28 cellular contexts compared by ENCODE assay signal in the genomic region with DNA sequence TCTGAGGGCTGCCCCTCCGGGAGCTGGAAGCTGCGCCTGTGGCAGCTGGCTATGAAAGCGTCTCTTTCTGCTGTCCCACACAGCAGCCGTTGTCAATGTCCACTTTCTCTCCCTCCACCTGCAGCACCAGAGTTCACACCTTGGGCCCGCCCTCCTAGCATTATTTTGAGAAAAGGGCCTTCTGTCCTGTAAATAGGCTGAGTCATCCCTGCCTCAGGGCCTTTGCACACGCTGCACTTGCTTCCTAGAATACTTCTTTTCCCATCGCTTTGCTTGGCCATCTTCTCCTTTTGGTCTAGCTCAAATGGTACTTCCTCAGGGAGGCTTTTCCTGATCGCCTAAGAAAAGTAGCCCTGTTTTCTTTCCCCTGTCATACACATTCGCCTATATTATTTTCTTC.
A peak's percentile ranks its signal among the peaks of the same experiment; 100 is the strongest.
DNase-seq lines count a peak whose midpoint lies in the region; ATAC-seq, FAIRE-seq and TF ChIP-seq lines count a peak whose summit lies in the region.
"Had no signal": no experiment of that assay in that cellular context is flagged by ENCODE, and none has a peak within 500 bp of the region (broad histone marks: within the 10 kb centered on the region; RNA-seq: fewer than 3 reads in every experiment).

No MANE protein-coding gene starts in this region.

- WGBS in A549 (ENCODE audit: missing lambda C conversion rate), result 92% methylated on average over 9 of the region's 9 CpGs

- H3K4me3 Mint-ChIP-seq in neural progenitor cell, result no peak overlapping the region
- H3K4me3 Mint-ChIP-seq: activated CD4-positive, alpha-beta T cell treated with anti-CD3 and anti-CD28 coated beads, Interleukin-2, amount 10 ng/mL, durations not matched to agents 24 days and 14 days; CD4-positive, CD25-positive, alpha-beta regulatory T cell; stimulated activated naive B cell treated with anti-CD40 and anti-IgM and Interleukin-4, amounts not matched to agents 10 μg/mL and 1 μg/mL and 100 μg/mL, for 72 hours had no signal

- H3K79me2 ChIP-seq in PC-3 (ENCODE audit: low read length), result no peaks in the 10 kb centered on the region
- no peaks in the 10 kb centered on the region for H3K79me2 ChIP-seq in neural progenitor cell (ENCODE audit: low read depth)

- H2AFZ ChIP-seq in PC-3 (ENCODE audit: low read length) (no peak overlapping the region), neural progenitor cell (replicated peaks) (no peak overlapping the region)
- H2AFZ ChIP-seq: GM23248, PC-9 had no signal

- peak overlapping the region; percentile 92 for H3K27ac Mint-ChIP-seq in neural progenitor cell
- H3K27ac Mint-ChIP-seq: activated CD4-positive, alpha-beta T cell treated with anti-CD3 and anti-CD28 coated beads, Interleukin-2, amount 10 ng/mL, durations not matched to agents 24 days and 14 days; stimulated activated naive B cell treated with anti-CD40 and anti-IgM and Interleukin-4, amounts not matched to agents 10 μg/mL and 1 μg/mL and 100 μg/mL, for 72 hours had no signal

- H3F3A ChIP-seq in PC-3 (ENCODE audit: low read length, unreplicated experiment) (no peaks in the 10 kb centered on the region), neural progenitor cell (ENCODE audit: low read depth) (no peaks in the 10 kb centered on the region)

- H4K20me1 ChIP-seq in PC-3 (ENCODE audit: low read length) (no peaks in the 10 kb centered on the region), neural progenitor cell (ENCODE audit: low read depth) (no peaks in the 10 kb centered on the region)

- no peak for FAIRE-seq in A549 (lab: Jason Lieb, UNC)
- FAIRE-seq: bronchial epithelial cell, colon, D721Med had no signal

- H3K4me1 Mint-ChIP-seq in neural progenitor cell, result peaks cover 29% of the 10 kb centered on the region
- H3K4me1 Mint-ChIP-seq: CD4-positive, CD25-positive, alpha-beta regulatory T cell had no signal

- H3K9ac ChIP-seq in PC-3 (ENCODE audit: low read length) (no peak overlapping the region), neural progenitor cell (no peak overlapping the region)
- H3K9ac ChIP-seq: GM23248 had no signal

- DNase-seq in A549 (ENCODE audit: low read depth in 1 of 2, low spot score in 1 of 2) (no peak), PC-3 (peak; percentile 25), dorsolateral prefrontal cortex (no peak), neural progenitor cell (ENCODE audit: low spot score) (no peak), GM20000 (ENCODE audit: low spot score) (no peak), SW480 (ENCODE audit: low spot score) (no peak)
- no peak for DNase-seq in activated T-cell treated with anti-CD3 and anti-CD28 coated beads, Interleukin-2, amount 50 U/mL, for 48 hours
- DNase-seq: activated effector memory CD4-positive, alpha-beta T cell treated with Interleukin-2 at 50 U/mL for 16 hours; effector CD4-positive, alpha-beta T cell; mammary epithelial cell; NCI-H1436 treated with DMSO at 0.1 percent for 48 hours; NCI-H226; occipital lobe; PC-9 had no signal

- H3K27ac ChIP-seq in A549 (peak overlapping the region; percentile 85; a peak in 4 of 6 replicates), PC-3 (ENCODE audit: low read length) (no peak overlapping the region), dorsolateral prefrontal cortex (peak overlapping the region in 56 of 59 donors; percentile 12 to 93 (median 80)), neural progenitor cell (no peak overlapping the region)
- H3K27ac ChIP-seq: epithelial cell of prostate, GM23248, HL-60, PC-9, skin epidermis, suprapubic skin, WERI-Rb-1 had no signal

- no peaks in the 10 kb centered on the region for H3K9me3 ChIP-seq in A549
- no peaks in the 10 kb centered on the region for H3K9me3 ChIP-seq in PC-3 (ENCODE audit: low read length)
- H3K9me3 ChIP-seq in neural progenitor cell (ENCODE audit: low read depth), result no peaks in the 10 kb centered on the region
- H3K9me3 ChIP-seq: suprapubic skin had no signal

- H3K27me3 ChIP-seq in PC-3 (ENCODE audit: low read length) (no peaks in the 10 kb centered on the region), dorsolateral prefrontal cortex (no peaks in the 10 kb centered on the region), neural progenitor cell (no peaks in the 10 kb centered on the region)
- H3K27me3 ChIP-seq: suprapubic skin had no signal

- no peak for TF ChIP-seq CTCF in A549 (IDR thresholded peaks at IDR 0.05)
- no peak for TF ChIP-seq CTCF in PC-3 (conservative IDR thresholded peaks at IDR 0.05; ENCODE audit: low read depth, low read length)
- TF ChIP-seq CTCF in dorsolateral prefrontal cortex (IDR thresholded peaks at IDR 0.05 in 54 of 56, conservative IDR thresholded peaks at IDR 0.05 in 2 of 56; ENCODE audit: low read depth in 1 of 56, partially characterized antibody in 56 of 56), result no peak
- no peak for TF ChIP-seq CTCF in neural progenitor cell (IDR thresholded peaks at IDR 0.05)
- TF ChIP-seq CTCF in GM20000 (IDR thresholded peaks at IDR 0.05; ENCODE audit: extremely low read depth, missing control alignments), result no peak

- H3K4me1 ChIP-seq in A549 (peaks cover 46% of the 10 kb centered on the region), PC-3 (ENCODE audit: insufficient read depth, low read length) (peaks cover 27% of the 10 kb centered on the region), neural progenitor cell (no peaks in the 10 kb centered on the region)

- H3K36me3 Mint-ChIP-seq in neural progenitor cell, result no peaks in the 10 kb centered on the region
- H3K36me3 Mint-ChIP-seq: activated naive CD4-positive, alpha-beta T cell treated with anti-CD3 and anti-CD28 coated beads, Interleukin-2, amount 50 U/mL, for 72 hours; CD4-positive, CD25-positive, alpha-beta regulatory T cell; stimulated activated naive B cell treated with anti-CD40 and anti-IgM and Interleukin-4, amounts not matched to agents 10 μg/mL and 1 μg/mL and 100 μg/mL, for 72 hours had no signal

- H3K4me3 ChIP-seq in A549, result no peak overlapping the region
- H3K4me3 ChIP-seq in PC-3 (ENCODE audit: low read length), result no peak overlapping the region
- no peak overlapping the region for H3K4me3 ChIP-seq in dorsolateral prefrontal cortex
- H3K4me3 ChIP-seq in neural progenitor cell, result no peak overlapping the region
- H3K4me3 ChIP-seq: GM23248, PC-9, skin epidermis, suprapubic skin had no signal

- no TSS peak for BruUV-seq in PC-3 (replicated peaks; lab: Mats Ljungman, UMichigan)

- H3K9me2 ChIP-seq in PC-3 (replicated peaks; ENCODE audit: low read length), result no peaks in the 10 kb centered on the region

- CTCF ChIA-PET in A549 (lab: Yijun Ruan, JAX), result interaction anchor here (0.6 to 7.5 kb wide), 9 partner anchors 8 to 937 kb away, joined by 3 to 66 read pairs (median 7); no protein-coding TSS in a partner anchor
- CTCF ChIA-PET in PC-3 (lab: Charles Lee), result interaction anchor here (0.6 kb wide), 1 partner anchor 15 kb away, joined by 4 read pairs; no protein-coding TSS in a partner anchor

- H3K36me3 ChIP-seq in PC-3 (ENCODE audit: low read depth, low read length) (no peaks in the 10 kb centered on the region), neural progenitor cell (no peaks in the 10 kb centered on the region)
- H3K36me3 ChIP-seq: suprapubic skin, WERI-Rb-1 had no signal

- intact Hi-C loops in PC-3 (cut with micrococcal nuclease) (no loop called here), dorsolateral prefrontal cortex (cut with DNase I) (loop anchor here in 1 of 2 donors (5.0 kb wide), 1 partner anchor 135 kb away; a partner anchor contains a TSS)

- no peak for TF ChIP-seq POLR2A in A549 (IDR thresholded peaks at IDR 0.05; ENCODE audit: low read length)

- H3K9me3 Mint-ChIP-seq in neural progenitor cell, result no peaks in the 10 kb centered on the region
- H3K9me3 Mint-ChIP-seq: activated CD4-positive, alpha-beta T cell treated with anti-CD3 and anti-CD28 coated beads, Interleukin-2, amount 10 ng/mL, durations not matched to agents 24 days and 14 days; activated naive CD4-positive, alpha-beta T cell treated with anti-CD3 and anti-CD28 coated beads, Interleukin-2, amount 50 U/mL, for 72 hours; CD4-positive, CD25-positive, alpha-beta regulatory T cell; stimulated activated naive B cell treated with anti-CD40 and anti-IgM and Interleukin-4, amounts not matched to agents 10 μg/mL and 1 μg/mL and 100 μg/mL, for 72 hours had no signal

- ATAC-seq in A549 (no peak), PC-3 (no peak), HG03095 (IDR thresholded peaks at IDR 0.05; ENCODE audit: unreplicated experiment) (no peak)

- peaks cover 8% of the 10 kb centered on the region for H3K27me3 Mint-ChIP-seq in neural progenitor cell (ENCODE audit: insufficient read depth, low read depth)

- no peak for TF ChIP-seq EP300 in A549 (IDR thresholded peaks at IDR 0.05)

- POLR2A ChIA-PET in A549 (lab: Yijun Ruan, JAX), result no interaction called here
- POLR2A ChIA-PET in PC-3 (lab: Charles Lee; ENCODE audit: unreplicated experiment), result no interaction called here

- no peak for TF ChIP-seq RAD21 in A549 (conservative IDR thresholded peaks at IDR 0.05 in 1 of 2, IDR thresholded peaks at IDR 0.05 in 1 of 2)

- no peak overlapping the region for H3K4me2 ChIP-seq in A549
- no peak overlapping the region for H3K4me2 ChIP-seq in PC-3 (ENCODE audit: low read length)
- no peak overlapping the region for H3K4me2 ChIP-seq in neural progenitor cell

TF ChIP-seq in A549, 52 proteins besides CTCF, POLR2A, EP300 and RAD21 (continues in another document):
- TF ChIP-seq RCOR1 (IDR thresholded peaks at IDR 0.05; ENCODE audit: low read depth, low read length) (no peak), HOXB5 (CRISPR knock-in tag; IDR thresholded peaks at IDR 0.05) (no peak), SMC3 (IDR thresholded peaks at IDR 0.05) (no peak), BHLHE40 (IDR thresholded peaks at IDR 0.05; ENCODE audit: low read depth, low read length) (no peak), FOSL2 (IDR thresholded peaks at IDR 0.05) (0 out of 2 replicates have a peak, but pooled peaks have one; percentile 16), FOSL2 (CRISPR knock-in tag; IDR thresholded peaks at IDR 0.05) (0 out of 2 replicates have a peak, but pooled peaks have one; percentile 18), MYC (IDR thresholded peaks at IDR 0.05; ENCODE audit: borderline replicate concordance, low read length) (no peak), JUN (IDR thresholded peaks at IDR 0.05) (no peak), NR3C1 (IDR thresholded peaks at IDR 0.05) (no peak), CEBPB (IDR thresholded peaks at IDR 0.05) (no peak), NFE2L2 (conservative IDR thresholded peaks at IDR 0.05; ENCODE audit: low read length) (0 out of 2 replicates have a peak, but pooled peaks have one; percentile 19), TFCP2L1 (CRISPR knock-in tag; IDR thresholded peaks at IDR 0.05) (no peak)
- TF ChIP-seq, protein P1, sequence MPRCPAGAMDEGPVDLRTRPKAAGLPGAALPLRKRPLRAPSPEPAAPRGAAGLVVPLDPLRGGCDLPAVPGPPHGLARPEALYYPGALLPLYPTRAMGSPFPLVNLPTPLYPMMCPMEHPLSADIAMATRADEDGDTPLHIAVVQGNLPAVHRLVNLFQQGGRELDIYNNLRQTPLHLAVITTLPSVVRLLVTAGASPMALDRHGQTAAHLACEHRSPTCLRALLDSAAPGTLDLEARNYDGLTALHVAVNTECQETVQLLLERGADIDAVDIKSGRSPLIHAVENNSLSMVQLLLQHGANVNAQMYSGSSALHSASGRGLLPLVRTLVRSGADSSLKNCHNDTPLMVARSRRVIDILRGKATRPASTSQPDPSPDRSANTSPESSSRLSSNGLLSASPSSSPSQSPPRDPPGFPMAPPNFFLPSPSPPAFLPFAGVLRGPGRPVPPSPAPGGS (IDR thresholded peaks at IDR 0.05), result no peak

Comparison
In these comparisons a context has a peak if more than half of its experiments do, and no peak if none do; other contexts are left out.
1. H3K27ac ChIP-seq: peak in A549 (2 of 2) and dorsolateral prefrontal cortex (56 of 59); none in PC-3 (single experiment) and neural progenitor cell (single experiment).